In genomic region chr1:92994105-92994712, GRCh38 we compare ENCODE assay signal across 8 cellular contexts. TPM values are rescaled to one million over a fixed set of nuclear protein-coding genes. Genes with fewer than 3 reads are reported as not detected.
DNase-seq lines count a peak whose midpoint lies in the region; ATAC-seq and TF ChIP-seq lines count a peak whose summit lies in the region.

No MANE protein-coding gene starts in this region.

- H3K9me3 ChIP-seq in SJSA1 (replicated peaks) (no peaks in the 10 kb centered on the region), cardiac muscle cell (ENCODE audit: low read depth) (no peaks in the 10 kb centered on the region)

- H3K36me3 ChIP-seq in SJSA1 (no peaks in the 10 kb centered on the region), cardiac muscle cell (no peaks in the 10 kb centered on the region)

- H3K9me3 Mint-ChIP-seq in activated naive CD8-positive, alpha-beta T cell treated with anti-CD3 and anti-CD28 coated beads, Interleukin-2, amount 50 U/mL, for 24 hours = no peaks in the 10 kb centered on the region

- H3K4me1 ChIP-seq in SJSA1 (replicated peaks) (no peaks in the 10 kb centered on the region), cardiac muscle cell (ENCODE audit: low read depth) (peaks cover 5% of the 10 kb centered on the region)

- no peaks in the 10 kb centered on the region for H3K27me3 Mint-ChIP-seq in activated naive CD8-positive, alpha-beta T cell treated with anti-CD3 and anti-CD28 coated beads, Interleukin-2, amount 50 U/mL, for 24 hours

- peak; percentile 38 for DNase-seq in GDM1 (lab: John Stamatoyannopoulos, UW)
- peak; percentile 61 for DNase-seq in H4 (ENCODE audit: low spot score)
- peak; percentile 78 for DNase-seq in MV-4-11 (lab: John Stamatoyannopoulos, UW)
- DNase-seq in SJSA1 (ENCODE audit: low read depth in 1 of 2, low spot score in 2 of 2) = peak; percentile 71 to 77
- peak; percentile 62 for DNase-seq in activated naive CD8-positive, alpha-beta T cell treated with anti-CD3 and anti-CD28 coated beads, Interleukin-2, amount 50 U/mL, for 24 hours
- peak; percentile 91 to 95 for DNase-seq in cardiac muscle cell (ENCODE audit: low read depth in 1 of 2, low spot score in 1 of 2)
- peak; percentile 87 for DNase-seq in putamen (ENCODE audit: low spot score)
- no peak for DNase-seq in GOT3 (lab: John Stamatoyannopoulos, UW)

- H3K27ac Mint-ChIP-seq in activated naive CD8-positive, alpha-beta T cell treated with anti-CD3 and anti-CD28 coated beads, Interleukin-2, amount 50 U/mL, for 24 hours = peak overlapping the region; percentile 57

- H3K4me3 ChIP-seq in SJSA1 (no peak overlapping the region), cardiac muscle cell (no peak overlapping the region)

- H3K4me1 Mint-ChIP-seq in activated naive CD8-positive, alpha-beta T cell treated with anti-CD3 and anti-CD28 coated beads, Interleukin-2, amount 50 U/mL, for 24 hours = peaks cover 45% of the 10 kb centered on the region

- H3K4me3 Mint-ChIP-seq in activated naive CD8-positive, alpha-beta T cell treated with anti-CD3 and anti-CD28 coated beads, Interleukin-2, amount 50 U/mL, for 24 hours = no peak overlapping the region

- peak; percentile 76 for ATAC-seq in activated naive CD8-positive, alpha-beta T cell treated with anti-CD3 and anti-CD28 coated beads, Interleukin-2, amount 50 U/mL, for 24 hours

- H3K27ac ChIP-seq in SJSA1 = no peak overlapping the region
- no peak overlapping the region for H3K27ac ChIP-seq in cardiac muscle cell

- H3K27me3 ChIP-seq in SJSA1 (replicated peaks) = no peaks in the 10 kb centered on the region
- H3K27me3 ChIP-seq in cardiac muscle cell = no peaks in the 10 kb centered on the region

- TF ChIP-seq CTCF in cardiac muscle cell (IDR thresholded peaks at IDR 0.05; ENCODE audit: low read depth, low read length) = peak; percentile 75

- no peaks in the 10 kb centered on the region for H3K36me3 Mint-ChIP-seq in activated naive CD8-positive, alpha-beta T cell treated with anti-CD3 and anti-CD28 coated beads, Interleukin-2, amount 50 U/mL, for 24 hours (ENCODE audit: low read depth)

RNA-seq across cellular contexts. Expression of gene DIPK1A, which starts 32.9 kb away (rescaled TPM):
- 22.2 and 25.7 TPM in 2 replicates for total RNA-seq in H4 (2014; rRNA removed; shearing (Covaris generic))
- total RNA-seq in SJSA1 (2014; rRNA removed; shearing (Covaris generic)) = 22.6 and 23.6 TPM in 2 replicates
- 7.0 and 7.7 TPM in 2 replicates for total RNA-seq in cardiac muscle cell
- 13.7 and 16.6 TPM in 2 replicates for polyA plus RNA-seq in cardiac muscle cell
